ENCODE assay signal across 9 cellular contexts in genomic region chr15:99446565-99447496, GRCh38.
DNase-seq lines count a peak whose midpoint lies in the region; ATAC-seq and TF ChIP-seq lines count a peak whose summit lies in the region.
"Had no signal": no experiment of that assay in that cellular context is flagged by ENCODE, and none has a peak within 500 bp of the region (broad histone marks: within the 10 kb centered on the region; RNA-seq: fewer than 3 reads in every experiment).

No MANE protein-coding gene starts in this region.

- no peak overlapping the region for H3K9ac ChIP-seq in OCI-LY1 (ENCODE audit: low read length)

- H3K27me3 ChIP-seq in OCI-LY1 (ENCODE audit: insufficient read depth, low read length): no peaks in the 10 kb centered on the region

- no peaks in the 10 kb centered on the region for H3K9me2 ChIP-seq in OCI-LY1 (ENCODE audit: low read depth, low read length)

- DNase-seq in NCI-H2081 (lab: John Stamatoyannopoulos, UW) (peak; percentile 30 to 55), NCI-H2081 treated with DMSO at 0.1 percent for 48 hours (lab: John Stamatoyannopoulos, UW) (no peak), NCI-H1105 (lab: John Stamatoyannopoulos, UW) (peak; percentile 97), mucosa of descending colon (peak in 1 of 3 donors; percentile 61), DMS153 treated with DMSO at 0.1 percent for 48 hours (lab: John Stamatoyannopoulos, UW; ENCODE audit: unreplicated experiment) (no peak), NCI-H1694 (lab: John Stamatoyannopoulos, UW) (no peak)

- H3K79me2 ChIP-seq in OCI-LY1 (ENCODE audit: insufficient read depth, low read length): no peaks in the 10 kb centered on the region

- H3K4me3 ChIP-seq in OCI-LY1 (ENCODE audit: low read depth, low read length, poor library complexity, severe bottlenecking): peak overlapping the region; percentile 30
- no peak overlapping the region for H3K4me3 ChIP-seq in mucosa of descending colon

- H4K20me1 ChIP-seq in OCI-LY1 (ENCODE audit: insufficient read depth, low read length): no peaks in the 10 kb centered on the region

- no peaks in the 10 kb centered on the region for H3K9me3 ChIP-seq in OCI-LY1 (ENCODE audit: low read length)
- no peaks in the 10 kb centered on the region for H3K9me3 ChIP-seq in mucosa of descending colon

- no peaks in the 10 kb centered on the region for H3F3A ChIP-seq in OCI-LY1 (ENCODE audit: insufficient read depth, low read length)

- no peak overlapping the region for H2AFZ ChIP-seq in OCI-LY1 (ENCODE audit: low read length)

- H3K36me3 ChIP-seq in OCI-LY1 (ENCODE audit: insufficient read depth, low read length) (no peaks in the 10 kb centered on the region), mucosa of descending colon (ENCODE audit: low read depth) (no peaks in the 10 kb centered on the region)

- H3K27ac ChIP-seq in OCI-LY1 (ENCODE audit: low read depth, low read length, poor library complexity, severe bottlenecking): no peak overlapping the region

- peak overlapping the region; percentile 50 for H3K4me2 ChIP-seq in OCI-LY1 (ENCODE audit: low read length)

- intact Hi-C loops in mucosa of descending colon (cut with DNase I, micrococcal nuclease): no loop called here

- H3K4me1 ChIP-seq in OCI-LY1 (ENCODE audit: insufficient read depth, low read length, severe bottlenecking) (peaks cover 30% of the 10 kb centered on the region), mucosa of descending colon (ENCODE audit: low read depth) (peaks cover 16% of the 10 kb centered on the region)

- ATAC-seq in mucosa of descending colon (peak; percentile 78), HG03565 (IDR thresholded peaks at IDR 0.05; ENCODE audit: unreplicated experiment) (no peak)
- ATAC-seq: stimulated activated effector memory CD8-positive, alpha-beta T cell treated with anti-CD3 and anti-CD28 coated beads, Interleukin-12 subunit alpha, Interleukin-12 subunit beta, amount 100 ng/mL, for 72 hours had no signal

- TF ChIP-seq CTCF in OCI-LY1 (IDR thresholded peaks at IDR 0.05; ENCODE audit: low read length) (no peak), mucosa of descending colon (IDR thresholded peaks at IDR 0.05) (no peak)

Comparison
In these comparisons a context has a peak if more than half of its experiments do, and no peak if none do; other contexts are left out.
1. DNase-seq: peak in NCI-H2081 (2 of 2) and NCI-H1105 (single experiment); none in NCI-H2081 treated with DMSO at 0.1 percent for 48 hours (single experiment), DMS153 treated with DMSO at 0.1 percent for 48 hours (single experiment) and NCI-H1694 (single experiment).